1 cellular context compared by ENCODE assay signal in the genomic region with DNA sequence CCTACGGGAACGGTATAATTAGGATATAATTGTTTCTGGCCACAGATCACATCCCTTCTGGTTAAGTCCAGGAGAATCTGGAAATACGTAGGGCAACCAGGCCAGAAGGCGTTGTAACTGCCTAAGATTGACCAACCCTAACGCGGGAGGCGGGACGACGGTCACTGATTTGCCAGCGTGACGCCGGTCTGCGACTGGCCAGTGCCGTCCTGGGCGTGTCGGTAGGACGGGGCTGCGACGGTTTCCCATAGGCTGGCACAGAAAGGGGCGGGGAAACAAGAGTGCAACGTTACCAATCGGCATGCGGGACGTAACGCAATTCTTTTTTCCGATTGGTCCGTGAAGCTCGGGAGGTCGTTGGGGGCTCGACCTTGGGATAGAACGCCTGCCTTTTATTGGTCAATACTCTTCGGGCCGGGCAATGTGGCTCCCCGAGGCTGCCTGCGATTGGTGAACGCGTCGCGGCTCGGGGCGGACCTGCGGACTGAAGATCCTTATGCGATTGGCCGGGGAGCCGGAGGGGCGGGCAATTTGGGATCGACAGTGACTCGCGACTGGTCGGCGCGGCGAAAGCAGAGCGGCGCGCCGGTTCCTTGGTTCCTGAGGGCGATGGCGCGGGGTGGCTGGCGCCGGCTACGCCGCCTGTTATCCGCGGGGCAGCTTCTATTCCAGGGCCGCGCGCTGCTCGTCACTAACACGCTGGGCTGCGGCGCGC.
TF ChIP-seq lines count a peak whose summit lies in the region.

Gene MPV17L2 (plus strand): TSS at position 546 of the 715 bp plus-strand sequence. CDS start 64 bp downstream, at position 610.

TF ChIP-seq in HepG2, 621 proteins besides CTCF, POLR2A, EP300 and RAD21 (continued from another document and continues in another):
- TF ChIP-seq AFF4 (CRISPR knock-in tag; IDR thresholded peaks at IDR 0.05) (no peak), PATZ1 (CRISPR knock-in tag; IDR thresholded peaks at IDR 0.05) (peak; percentile 24; the same call in 1 of the 2 replicates), ELF3 (CRISPR knock-in tag; IDR thresholded peaks at IDR 0.05) (no peak), ATF7 (IDR thresholded peaks at IDR 0.05) (no peak), ATF7 (CRISPR knock-in tag; IDR thresholded peaks at IDR 0.05) (no peak), KLF6 (CRISPR knock-in tag; IDR thresholded peaks at IDR 0.05) (no peak), HDAC2 (CRISPR knock-in tag; IDR thresholded peaks at IDR 0.05) (no peak), FOXM1 (CRISPR knock-in tag; IDR thresholded peaks at IDR 0.05) (no peak), ZFP82 (CRISPR knock-in tag; IDR thresholded peaks at IDR 0.05; ENCODE audit: borderline replicate concordance) (no peak), ZNF205 (CRISPR knock-in tag; IDR thresholded peaks at IDR 0.05) (0 out of 2 replicates have a peak, but pooled peaks have one; percentile 14), ZBTB7B (CRISPR knock-in tag; IDR thresholded peaks at IDR 0.05) (no peak), PHF5A (CRISPR knock-in tag; IDR thresholded peaks at IDR 0.05; ENCODE audit: low read depth, unreplicated experiment) (no peak), ZSCAN9 (CRISPR knock-in tag; IDR thresholded peaks at IDR 0.05; ENCODE audit: borderline replicate concordance) (no peak; the same call in 1 of the 2 replicates), SRSF9 (IDR thresholded peaks at IDR 0.05; ENCODE audit: borderline replicate concordance, insufficient read depth, low read depth, low read length, poor library complexity, severe bottlenecking) (no peak), TSC22D2 (CRISPR knock-in tag; IDR thresholded peaks at IDR 0.05; ENCODE audit: borderline replicate concordance) (no peak), THAP11 (CRISPR knock-in tag; IDR thresholded peaks at IDR 0.05) (peak; percentile 84), ZNF776 (CRISPR knock-in tag; IDR thresholded peaks at IDR 0.05) (no peak), ZNF644 (CRISPR knock-in tag; IDR thresholded peaks at IDR 0.05; ENCODE audit: low read depth) (no peak), ZFP37 (CRISPR knock-in tag; IDR thresholded peaks at IDR 0.05; ENCODE audit: borderline replicate concordance) (no peak), MAFF (IDR thresholded peaks at IDR 0.05; ENCODE audit: low read depth, low read length) (no peak), ZFP36 (IDR thresholded peaks at IDR 0.05; ENCODE audit: borderline replicate concordance, low read depth, low read length, partially characterized antibody) (no peak), TOPORS (CRISPR knock-in tag; IDR thresholded peaks at IDR 0.05) (peak; percentile 47; the same call in 1 of the 2 replicates), ZMAT3 (CRISPR knock-in tag; conservative IDR thresholded peaks at IDR 0.05) (0 out of 2 replicates have a peak, but pooled peaks have one; percentile 47), NCOA1 (CRISPR knock-in tag; IDR thresholded peaks at IDR 0.05) (peak; percentile 72; the same call in 1 of the 2 replicates), NRL (CRISPR knock-in tag; IDR thresholded peaks at IDR 0.05; ENCODE audit: borderline replicate concordance) (peak; percentile 80; the same call in 1 of the 2 replicates), ZNF724P (CRISPR knock-in tag; IDR thresholded peaks at IDR 0.05; ENCODE audit: borderline replicate concordance) (no peak), REXO4 (CRISPR knock-in tag; IDR thresholded peaks at IDR 0.05; ENCODE audit: borderline replicate concordance) (no peak), SOX5 (CRISPR knock-in tag; IDR thresholded peaks at IDR 0.05; ENCODE audit: borderline replicate concordance) (no peak), XRCC5 (optimal IDR thresholded peaks at IDR 0.05; ENCODE audit: low read length) (no peak), SP4 (CRISPR knock-in tag; IDR thresholded peaks at IDR 0.05) (peak; percentile 99), TBX3 (IDR thresholded peaks at IDR 0.05; ENCODE audit: borderline replicate concordance) (peak; percentile 67), ZNF33B (CRISPR knock-in tag; IDR thresholded peaks at IDR 0.05) (no peak), FOXK1 (CRISPR knock-in tag; IDR thresholded peaks at IDR 0.05; ENCODE audit: borderline replicate concordance, low read depth) (peak; percentile 59)
- TF ChIP-seq, protein P1, sequence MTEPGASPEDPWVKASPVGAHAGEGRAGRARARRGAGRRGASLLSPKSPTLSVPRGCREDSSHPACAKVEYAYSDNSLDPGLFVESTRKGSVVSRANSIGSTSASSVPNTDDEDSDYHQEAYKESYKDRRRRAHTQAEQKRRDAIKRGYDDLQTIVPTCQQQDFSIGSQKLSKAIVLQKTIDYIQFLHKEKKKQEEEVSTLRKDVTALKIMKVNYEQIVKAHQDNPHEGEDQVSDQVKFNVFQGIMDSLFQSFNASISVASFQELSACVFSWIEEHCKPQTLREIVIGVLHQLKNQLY (CRISPR knock-in tag; IDR thresholded peaks at IDR 0.05): no peak
- TF ChIP-seq, protein P2, sequence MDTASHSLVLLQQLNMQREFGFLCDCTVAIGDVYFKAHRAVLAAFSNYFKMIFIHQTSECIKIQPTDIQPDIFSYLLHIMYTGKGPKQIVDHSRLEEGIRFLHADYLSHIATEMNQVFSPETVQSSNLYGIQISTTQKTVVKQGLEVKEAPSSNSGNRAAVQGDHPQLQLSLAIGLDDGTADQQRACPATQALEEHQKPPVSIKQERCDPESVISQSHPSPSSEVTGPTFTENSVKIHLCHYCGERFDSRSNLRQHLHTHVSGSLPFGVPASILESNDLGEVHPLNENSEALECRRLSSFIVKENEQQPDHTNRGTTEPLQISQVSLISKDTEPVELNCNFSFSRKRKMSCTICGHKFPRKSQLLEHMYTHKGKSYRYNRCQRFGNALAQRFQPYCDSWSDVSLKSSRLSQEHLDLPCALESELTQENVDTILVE (CRISPR knock-in tag; IDR thresholded peaks at IDR 0.05): peak; percentile 25; the same call in 1 of the 2 replicates
- TF ChIP-seq, protein P3, sequence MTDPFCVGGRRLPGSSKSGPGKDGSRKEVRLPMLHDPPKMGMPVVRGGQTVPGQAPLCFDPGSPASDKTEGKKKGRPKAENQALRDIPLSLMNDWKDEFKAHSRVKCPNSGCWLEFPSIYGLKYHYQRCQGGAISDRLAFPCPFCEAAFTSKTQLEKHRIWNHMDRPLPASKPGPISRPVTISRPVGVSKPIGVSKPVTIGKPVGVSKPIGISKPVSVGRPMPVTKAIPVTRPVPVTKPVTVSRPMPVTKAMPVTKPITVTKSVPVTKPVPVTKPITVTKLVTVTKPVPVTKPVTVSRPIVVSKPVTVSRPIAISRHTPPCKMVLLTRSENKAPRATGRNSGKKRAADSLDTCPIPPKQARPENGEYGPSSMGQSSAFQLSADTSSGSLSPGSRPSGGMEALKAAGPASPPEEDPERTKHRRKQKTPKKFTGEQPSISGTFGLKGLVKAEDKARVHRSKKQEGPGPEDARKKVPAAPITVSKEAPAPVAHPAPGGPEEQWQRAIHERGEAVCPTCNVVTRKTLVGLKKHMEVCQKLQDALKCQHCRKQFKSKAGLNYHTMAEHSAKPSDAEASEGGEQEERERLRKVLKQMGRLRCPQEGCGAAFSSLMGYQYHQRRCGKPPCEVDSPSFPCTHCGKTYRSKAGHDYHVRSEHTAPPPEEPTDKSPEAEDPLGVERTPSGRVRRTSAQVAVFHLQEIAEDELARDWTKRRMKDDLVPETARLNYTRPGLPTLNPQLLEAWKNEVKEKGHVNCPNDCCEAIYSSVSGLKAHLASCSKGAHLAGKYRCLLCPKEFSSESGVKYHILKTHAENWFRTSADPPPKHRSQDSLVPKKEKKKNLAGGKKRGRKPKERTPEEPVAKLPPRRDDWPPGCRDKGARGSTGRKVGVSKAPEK (CRISPR knock-in tag; IDR thresholded peaks at IDR 0.05; ENCODE audit: borderline replicate concordance): no peak
- TF ChIP-seq, protein P4, sequence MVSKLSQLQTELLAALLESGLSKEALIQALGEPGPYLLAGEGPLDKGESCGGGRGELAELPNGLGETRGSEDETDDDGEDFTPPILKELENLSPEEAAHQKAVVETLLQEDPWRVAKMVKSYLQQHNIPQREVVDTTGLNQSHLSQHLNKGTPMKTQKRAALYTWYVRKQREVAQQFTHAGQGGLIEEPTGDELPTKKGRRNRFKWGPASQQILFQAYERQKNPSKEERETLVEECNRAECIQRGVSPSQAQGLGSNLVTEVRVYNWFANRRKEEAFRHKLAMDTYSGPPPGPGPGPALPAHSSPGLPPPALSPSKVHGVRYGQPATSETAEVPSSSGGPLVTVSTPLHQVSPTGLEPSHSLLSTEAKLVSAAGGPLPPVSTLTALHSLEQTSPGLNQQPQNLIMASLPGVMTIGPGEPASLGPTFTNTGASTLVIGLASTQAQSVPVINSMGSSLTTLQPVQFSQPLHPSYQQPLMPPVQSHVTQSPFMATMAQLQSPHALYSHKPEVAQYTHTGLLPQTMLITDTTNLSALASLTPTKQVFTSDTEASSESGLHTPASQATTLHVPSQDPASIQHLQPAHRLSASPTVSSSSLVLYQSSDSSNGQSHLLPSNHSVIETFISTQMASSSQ (IDR thresholded peaks at IDR 0.05; ENCODE audit: low read depth): no peak
- TF ChIP-seq, protein P4 (CRISPR knock-in tag; IDR thresholded peaks at IDR 0.05; ENCODE audit: borderline replicate concordance): no peak
- TF ChIP-seq, protein P5, sequence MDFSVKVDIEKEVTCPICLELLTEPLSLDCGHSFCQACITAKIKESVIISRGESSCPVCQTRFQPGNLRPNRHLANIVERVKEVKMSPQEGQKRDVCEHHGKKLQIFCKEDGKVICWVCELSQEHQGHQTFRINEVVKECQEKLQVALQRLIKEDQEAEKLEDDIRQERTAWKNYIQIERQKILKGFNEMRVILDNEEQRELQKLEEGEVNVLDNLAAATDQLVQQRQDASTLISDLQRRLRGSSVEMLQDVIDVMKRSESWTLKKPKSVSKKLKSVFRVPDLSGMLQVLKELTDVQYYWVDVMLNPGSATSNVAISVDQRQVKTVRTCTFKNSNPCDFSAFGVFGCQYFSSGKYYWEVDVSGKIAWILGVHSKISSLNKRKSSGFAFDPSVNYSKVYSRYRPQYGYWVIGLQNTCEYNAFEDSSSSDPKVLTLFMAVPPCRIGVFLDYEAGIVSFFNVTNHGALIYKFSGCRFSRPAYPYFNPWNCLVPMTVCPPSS (IDR thresholded peaks at IDR 0.05): no peak
